22 cellular contexts compared by ENCODE assay signal in the genomic region with DNA sequence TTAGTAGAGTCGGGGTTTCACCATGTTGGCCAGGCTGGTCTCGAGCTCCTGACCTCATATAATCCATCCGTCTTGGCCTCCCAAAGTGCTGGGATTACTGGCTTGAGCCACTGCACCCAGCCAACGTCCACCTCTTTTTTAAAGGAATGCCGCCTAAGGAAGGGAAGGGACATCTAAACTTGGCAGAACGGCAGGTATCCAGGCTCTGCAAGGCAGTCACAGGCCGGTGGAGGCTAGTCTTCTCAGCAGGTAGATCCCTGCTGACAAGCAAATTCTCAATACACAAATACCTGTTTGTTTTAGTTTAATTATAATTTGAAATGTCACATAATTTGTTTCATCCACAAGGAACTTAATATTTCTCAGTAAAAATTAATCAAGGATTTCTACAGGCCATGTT.
DNase-seq lines count a peak whose midpoint lies in the region; ATAC-seq and TF ChIP-seq lines count a peak whose summit lies in the region.
"Had no signal": no experiment of that assay in that cellular context is flagged by ENCODE, and none has a peak within 500 bp of the region (broad histone marks: within the 10 kb centered on the region; RNA-seq: fewer than 3 reads in every experiment).

No MANE protein-coding gene starts in this region.

- no CpG with 5 or more reads among the region's 7 CpGs for WGBS in mesendoderm (ENCODE audit: extremely low coverage, insufficient coverage, low lambda C conversion rate)

- 0 out of 2 replicates have a peak overlapping the region, but pooled peaks have one; percentile 17 for H3K4me2 ChIP-seq in GM23338
- no peak overlapping the region for H3K4me2 ChIP-seq in mesendoderm (ENCODE audit: low read length)
- H3K4me2 ChIP-seq: BLaER1 had no signal

- no peak overlapping the region for H2BK5ac ChIP-seq in mesendoderm (ENCODE audit: low read length)

- ATAC-seq in GM23338: peak; percentile 55
- ATAC-seq in HG03521 (IDR thresholded peaks at IDR 0.05; ENCODE audit: unreplicated experiment): no peak
- no peak for ATAC-seq in GM19035 (IDR thresholded peaks at IDR 0.05; ENCODE audit: unreplicated experiment)
- ATAC-seq in stimulated activated naive CD8-positive, alpha-beta T cell treated with anti-CD3 and anti-CD28 coated beads, Interleukin-15, amount 100 ng/mL, for 72 hours: no peak

- peaks cover 22% of the 10 kb centered on the region; the same call in 2 of the 3 replicates for H3K4me1 Mint-ChIP-seq in GM23338
- no peaks in the 10 kb centered on the region for H3K4me1 Mint-ChIP-seq in stimulated activated naive CD8-positive, alpha-beta T cell treated with anti-CD3 and anti-CD28 coated beads, Interleukin-15, amount 100 ng/mL, for 72 hours
- H3K4me1 Mint-ChIP-seq: CD4-positive, alpha-beta memory T cell; CD4-positive, CD25-positive, alpha-beta regulatory T cell; CD8-positive, alpha-beta memory T cell had no signal

- 0 out of 2 replicates have a peak overlapping the region, but pooled peaks have one; percentile 18 for H3K27ac ChIP-seq in GM23338 (ENCODE audit: low read depth)
- H3K27ac ChIP-seq in mesendoderm (ENCODE audit: low read depth, low read length): no peak overlapping the region
- H3K27ac ChIP-seq: BLaER1 had no signal

- H4K8ac ChIP-seq in mesendoderm (ENCODE audit: low read depth, low read length): no peak overlapping the region

- H2BK120ac ChIP-seq in mesendoderm (ENCODE audit: low read depth, low read length): no peak overlapping the region

- peaks cover 13% of the 10 kb centered on the region; the same call in 2 of the 3 replicates for H3K36me3 Mint-ChIP-seq in GM23338 (ENCODE audit: low read depth)
- H3K36me3 Mint-ChIP-seq: CD14-positive monocyte; CD4-positive, alpha-beta memory T cell; CD4-positive, CD25-positive, alpha-beta regulatory T cell; CD8-positive, alpha-beta memory T cell had no signal

- H3F3A ChIP-seq in GM23338 (replicated peaks; ENCODE audit: low read depth): no peaks in the 10 kb centered on the region

- no peak overlapping the region for H3K23ac ChIP-seq in mesendoderm (ENCODE audit: low read length)

- H3K9me3 Mint-ChIP-seq in GM23338: peaks cover 7% of the 10 kb centered on the region; the same call in 1 of the 3 replicates
- H3K9me3 Mint-ChIP-seq in stimulated activated naive CD8-positive, alpha-beta T cell treated with anti-CD3 and anti-CD28 coated beads, Interleukin-15, amount 100 ng/mL, for 72 hours: no peaks in the 10 kb centered on the region
- H3K9me3 Mint-ChIP-seq: CD4-positive, alpha-beta memory T cell; CD4-positive, CD25-positive, alpha-beta regulatory T cell had no signal

- H2AFZ ChIP-seq in GM23338: no peak overlapping the region

- H3K79me1 ChIP-seq in mesendoderm (ENCODE audit: low read length): no peaks in the 10 kb centered on the region

- H3K27ac Mint-ChIP-seq in GM23338: no peak overlapping the region
- no peak overlapping the region for H3K27ac Mint-ChIP-seq in stimulated activated naive CD8-positive, alpha-beta T cell treated with anti-CD3 and anti-CD28 coated beads, Interleukin-15, amount 100 ng/mL, for 72 hours
- H3K27ac Mint-ChIP-seq: CD14-positive monocyte; CD4-positive, alpha-beta memory T cell; CD4-positive, CD25-positive, alpha-beta regulatory T cell; CD8-positive, alpha-beta memory T cell had no signal

- H3K4me3 ChIP-seq in GM23338: no peak overlapping the region
- no peak overlapping the region for H3K4me3 ChIP-seq in mesendoderm (ENCODE audit: low read length)
- H3K4me3 ChIP-seq: BLaER1 had no signal

- peaks cover 42% of the 10 kb centered on the region for H3K79me2 ChIP-seq in GM23338 (replicated peaks; ENCODE audit: insufficient read depth)
- H3K79me2 ChIP-seq in mesendoderm (ENCODE audit: control insufficient read depth, insufficient read depth, low read length): no peaks in the 10 kb centered on the region

- no peak overlapping the region for H4K5ac ChIP-seq in mesendoderm (ENCODE audit: low read length)

- H3K4ac ChIP-seq in mesendoderm (ENCODE audit: low read depth, low read length): no peak overlapping the region

- 0 out of 2 replicates have a peak, but pooled peaks cover 3% of the 10 kb centered on the region for H4K20me1 ChIP-seq in GM23338 (replicated peaks; ENCODE audit: insufficient read depth)
- H4K20me1 ChIP-seq: BLaER1 had no signal

- H3K9me2 ChIP-seq in GM23338 (ENCODE audit: insufficient read depth): no peaks in the 10 kb centered on the region

- no peaks in the 10 kb centered on the region for H3K27me3 ChIP-seq in GM23338 (ENCODE audit: insufficient read depth)
- H3K27me3 ChIP-seq in mesendoderm (ENCODE audit: insufficient read depth, low read length, poor library complexity): no peaks in the 10 kb centered on the region
- H3K27me3 ChIP-seq: BE2C, BLaER1 had no signal

- H3K56ac ChIP-seq in mesendoderm (ENCODE audit: low read length): no peak overlapping the region

- H3K4me1 ChIP-seq in GM23338 (ENCODE audit: insufficient read depth): peaks cover 20% of the 10 kb centered on the region
- no peaks in the 10 kb centered on the region for H3K4me1 ChIP-seq in mesendoderm (ENCODE audit: control insufficient read depth, low read depth, low read length)
- H3K4me1 ChIP-seq: BE2C, BLaER1 had no signal

- no peak overlapping the region for H2BK15ac ChIP-seq in mesendoderm (replicated peaks; ENCODE audit: low read depth)

- DNase-seq in GM23338 (ENCODE audit: low spot score) (peak; percentile 21), cerebellar cortex (ENCODE audit: low spot score) (peak; percentile 52), mesendoderm (peak; percentile 7)
- DNase-seq in stimulated activated naive CD8-positive, alpha-beta T cell treated with anti-CD3 and anti-CD28 coated beads, Interleukin-15, amount 100 ng/mL, for 72 hours: no peak
- DNase-seq: 8988T; ACHN; BE2C; CD4-positive, alpha-beta memory T cell; CD4-positive, CD25-positive, alpha-beta regulatory T cell; CD8-positive, alpha-beta memory T cell; COR-L47; DMS 273 treated with DMSO at 0.1 percent for 48 hours; DMS153; DMS53; DMS79; DND-41; EL; GF-D8 had no signal

- H3K18ac ChIP-seq in mesendoderm (ENCODE audit: low read length): no peak overlapping the region

- TF ChIP-seq CTCF in GM23338 (conservative IDR thresholded peaks at IDR 0.05; ENCODE audit: low read depth in 2 of 2): no peak

- no peaks in the 10 kb centered on the region for H3K27me3 Mint-ChIP-seq in GM23338 (ENCODE audit: insufficient read depth, low read depth, poor library complexity)
- H3K27me3 Mint-ChIP-seq in stimulated activated naive CD8-positive, alpha-beta T cell treated with anti-CD3 and anti-CD28 coated beads, Interleukin-15, amount 100 ng/mL, for 72 hours: no peaks in the 10 kb centered on the region
- H3K27me3 Mint-ChIP-seq: CD4-positive, alpha-beta memory T cell; CD4-positive, CD25-positive, alpha-beta regulatory T cell; CD8-positive, alpha-beta memory T cell had no signal

- H3K36me3 ChIP-seq in GM23338 (ENCODE audit: insufficient read depth) (no peaks in the 10 kb centered on the region), mesendoderm (ENCODE audit: control insufficient read depth, insufficient read depth, low read length) (no peaks in the 10 kb centered on the region)
- H3K36me3 ChIP-seq: BE2C, BLaER1 had no signal

- H3K9ac ChIP-seq in mesendoderm (ENCODE audit: low read length): no peak overlapping the region
- H3K9ac ChIP-seq: BLaER1 had no signal

- no peak overlapping the region for H3K4me3 Mint-ChIP-seq in GM23338
- H3K4me3 Mint-ChIP-seq in stimulated activated naive CD8-positive, alpha-beta T cell treated with anti-CD3 and anti-CD28 coated beads, Interleukin-15, amount 100 ng/mL, for 72 hours: no peak overlapping the region
- H3K4me3 Mint-ChIP-seq: CD14-positive monocyte; CD4-positive, alpha-beta memory T cell; CD4-positive, CD25-positive, alpha-beta regulatory T cell; CD8-positive, alpha-beta memory T cell had no signal

- H2AK5ac ChIP-seq in mesendoderm (ENCODE audit: low read length): no peak overlapping the region

TF ChIP-seq in GM23338, 12 proteins besides CTCF, POLR2A, EP300 and RAD21 (continues in another document):
- no peak for TF ChIP-seq STAT1 (IDR thresholded peaks at IDR 0.05; ENCODE audit: unreplicated experiment)
- no peak for TF ChIP-seq ZNF331 (CRISPR knock-in tag; IDR thresholded peaks at IDR 0.05; ENCODE audit: low read depth)
- no peak for TF ChIP-seq CREB1 (CRISPR knock-in tag; IDR thresholded peaks at IDR 0.05; ENCODE audit: low read depth)
- TF ChIP-seq NANOG (IDR thresholded peaks at IDR 0.05; ENCODE audit: borderline replicate concordance): no peak
- no peak for TF ChIP-seq ZNF114 (CRISPR knock-in tag; IDR thresholded peaks at IDR 0.05)

Comparison
In these comparisons a context has a peak if more than half of its experiments do, and no peak if none do; other contexts are left out.
1. DNase-seq: peak in GM23338 (single experiment), cerebellar cortex (single experiment) and mesendoderm (single experiment); none in stimulated activated naive CD8-positive, alpha-beta T cell treated with anti-CD3 and anti-CD28 coated beads, Interleukin-15, amount 100 ng/mL, for 72 hours (0 of 2).